Comparison of ENCODE assay signal across 22 cellular contexts in the genomic region with DNA sequence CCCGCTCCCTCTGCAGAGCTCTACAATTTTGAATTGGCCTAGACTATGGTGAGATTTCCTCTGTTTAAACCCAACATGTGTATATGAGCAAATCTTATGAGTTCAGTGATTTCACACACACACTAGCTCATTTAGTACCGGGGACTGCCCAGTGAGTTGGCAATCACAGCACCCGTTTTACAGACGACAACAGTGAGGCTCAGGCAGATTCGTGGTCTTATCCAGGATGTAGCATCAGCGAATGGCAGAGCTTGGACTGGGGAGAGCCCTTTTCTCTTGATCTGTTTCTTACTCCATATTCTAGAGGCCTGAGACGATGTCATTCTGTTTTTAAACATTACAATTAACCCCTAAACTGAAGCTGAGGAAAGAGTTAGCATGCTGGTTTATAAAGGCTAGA.
DNase-seq lines count a peak whose midpoint lies in the region; ATAC-seq, FAIRE-seq and TF ChIP-seq lines count a peak whose summit lies in the region.
"Had no signal": no experiment of that assay in that cellular context is flagged by ENCODE, and none has a peak within 500 bp of the region (broad histone marks: within the 10 kb centered on the region; RNA-seq: fewer than 3 reads in every experiment).

No MANE protein-coding gene starts in this region.

- whole genome bisulfite sequencing in GM12878 (ENCODE audit: insufficient coverage, insufficient replicate concordance, low lambda C conversion rate, missing lambda C conversion rate), result 49% methylated on average over 7 of the region's 7 CpGs
- 91% methylated on average over 7 of the region's 7 CpGs for WGBS in esophagus muscularis mucosa

- SMC1A ChIA-PET in GM12878 (lab: Charles Lee; ENCODE audit: uncharacterized antibody, unreplicated experiment), result no interaction called here

- H4K20me1 ChIP-seq in DND-41 (ENCODE audit: insufficient read depth, low read length), result no peaks in the 10 kb centered on the region
- H4K20me1 ChIP-seq in GM12878 (ENCODE audit: control insufficient read depth, insufficient read depth), result no peaks in the 10 kb centered on the region

- DNase-seq in activated CD4-positive, alpha-beta T cell treated with anti-CD3 and anti-CD28 coated beads, Interleukin-2, amount 10 ng/mL, durations not matched to agents 24 days and 14 days, result no peak
- no peak for DNase-seq in activated CD4-positive, alpha-beta T cell treated with anti-CD3 and anti-CD28 coated beads, Interleukin-2, amount 50 U/mL, for 48 hours
- DNase-seq in DND-41, result peak; percentile 8
- no peak for DNase-seq in T-helper 17 cell
- no peak for DNase-seq in GM12878 (ENCODE audit: low read depth, low spot score)
- DNase-seq in esophagus muscularis mucosa (ENCODE audit: extremely low spot score), result no peak
- DNase-seq in left ventricle myocardium superior, result no peak
- DNase-seq: 8988T; activated gamma-delta T cell treated with Interleukin-2 at 50 U/mL for 16 hours; effector CD8-positive, alpha-beta T cell; H7; KBM-7; kidney glomerular epithelial cell; mammary epithelial cell; MV-4-11; NCI-H187; NCI-H345; occipital lobe had no signal

- CTCF ChIA-PET in GM12878 (lab: Yijun Ruan, JAX), result interaction anchor here (0.6 to 1.7 kb wide), 2 partner anchors 19 to 1241 kb away, joined by 4 to 7 read pairs; no protein-coding TSS in a partner anchor

- peak overlapping the region; percentile 26 for H3K27ac Mint-ChIP-seq in activated CD4-positive, alpha-beta T cell treated with anti-CD3 and anti-CD28 coated beads, Interleukin-2, amount 10 ng/mL, durations not matched to agents 24 days and 14 days
- H3K27ac Mint-ChIP-seq in T-helper 17 cell, result peak overlapping the region; percentile 83

- H3K79me2 ChIP-seq in DND-41 (ENCODE audit: insufficient read depth, low read length) (no peaks in the 10 kb centered on the region), GM12878 (ENCODE audit: control insufficient read depth, insufficient read depth, low read length) (no peaks in the 10 kb centered on the region)

- no peak overlapping the region for H2AFZ ChIP-seq in DND-41 (ENCODE audit: low read depth, low read length)
- H2AFZ ChIP-seq in GM12878 (ENCODE audit: control insufficient read depth, low read depth, low read length), result no peak overlapping the region

- H3K27ac ChIP-seq in DND-41 (ENCODE audit: low read length), result peak overlapping the region; percentile 72
- H3K27ac ChIP-seq in GM12878 (ENCODE audit: control insufficient read depth, insufficient read depth), result peak overlapping the region; percentile 40; the same call in 1 of the 2 replicates
- H3K27ac ChIP-seq in esophagus muscularis mucosa (replicated peaks in 1 of 4), result no peak overlapping the region
- H3K27ac ChIP-seq: suprapubic skin, vagina had no signal

- in situ Hi-C loops in GM12878 (cut with MboI), result no loop called here

- H3K36me3 ChIP-seq in DND-41 (ENCODE audit: insufficient read depth, low read length) (no peaks in the 10 kb centered on the region), GM12878 (ENCODE audit: control insufficient read depth in 2 of 2, insufficient read depth in 2 of 2, low read length in 1 of 2) (no peaks in the 10 kb centered on the region), esophagus muscularis mucosa (no peaks in the 10 kb centered on the region)
- H3K36me3 ChIP-seq: suprapubic skin, vagina had no signal

- intact Hi-C loops in activated CD4-positive, alpha-beta T cell treated with anti-CD3 and anti-CD28 coated beads, Interleukin-2, amount 10 ng/mL, durations not matched to agents 24 days and 14 days (cut with micrococcal nuclease), result loop anchor here (5.0 kb wide), 1 partner anchor 436 kb away; no protein-coding TSS in a partner anchor
- intact Hi-C loops in GM12878 (cut with micrococcal nuclease; ENCODE audit: unreplicated experiment) (no loop called here), esophagus muscularis mucosa (cut with DNase I) (no loop called here), left ventricle myocardium superior (cut with micrococcal nuclease) (no loop called here)

- no TSS peak for BruUV-seq in GM12878 (replicated peaks; lab: Mats Ljungman, UMichigan)

- FAIRE-seq in GM12878 (lab: Jason Lieb, UNC), result no peak
- FAIRE-seq: G401.6 had no signal

- ATAC-seq in DND-41 (ENCODE audit: insufficient read depth, low read depth) (no peak), T-helper 17 cell (no peak), GM12878 (no peak), HG03521 (IDR thresholded peaks at IDR 0.05; ENCODE audit: unreplicated experiment) (no peak), left ventricle myocardium superior (no peak)

- H3K9ac ChIP-seq in DND-41 (ENCODE audit: low read depth, low read length) (no peak overlapping the region; the same call in 1 of the 2 replicates), GM12878 (ENCODE audit: control insufficient read depth, insufficient read depth, low read length) (no peak overlapping the region)

- H3K36me3 Mint-ChIP-seq in activated CD4-positive, alpha-beta T cell treated with anti-CD3 and anti-CD28 coated beads, Interleukin-2, amount 10 ng/mL, durations not matched to agents 24 days and 14 days (ENCODE audit: low read depth), result peaks cover 6% of the 10 kb centered on the region
- no peaks in the 10 kb centered on the region for H3K36me3 Mint-ChIP-seq in T-helper 17 cell (ENCODE audit: low read depth)

- TF ChIP-seq POLR2A in GM12878 (IDR thresholded peaks at IDR 0.05; ENCODE audit: low read depth, low read length) (no peak), esophagus muscularis mucosa (IDR thresholded peaks at IDR 0.05; ENCODE audit: low read depth) (no peak)

- H3K4me3 Mint-ChIP-seq in activated CD4-positive, alpha-beta T cell treated with anti-CD3 and anti-CD28 coated beads, Interleukin-2, amount 10 ng/mL, durations not matched to agents 24 days and 14 days, result no peak overlapping the region
- H3K4me3 Mint-ChIP-seq in T-helper 17 cell, result no peak overlapping the region

- H3K9me3 ChIP-seq in DND-41 (ENCODE audit: insufficient read depth, low read length, severe bottlenecking), result no peaks in the 10 kb centered on the region
- no peaks in the 10 kb centered on the region for H3K9me3 ChIP-seq in T-helper 17 cell (ENCODE audit: control insufficient read depth, low read length, poor library complexity, severe bottlenecking)
- no peaks in the 10 kb centered on the region for H3K9me3 ChIP-seq in GM12878 (replicated peaks; ENCODE audit: control insufficient read depth, insufficient read depth, low read length)
- H3K9me3 ChIP-seq in esophagus muscularis mucosa, result peaks cover 0 to 8% (median 3%) of the 10 kb centered on the region in 4 donors
- H3K9me3 ChIP-seq: suprapubic skin, vagina had no signal

- H3K9me3 Mint-ChIP-seq in activated CD4-positive, alpha-beta T cell treated with anti-CD3 and anti-CD28 coated beads, Interleukin-2, amount 10 ng/mL, durations not matched to agents 24 days and 14 days, result peaks cover 11% of the 10 kb centered on the region

- H3K4me2 ChIP-seq in DND-41 (ENCODE audit: insufficient read depth, low read length) (peak overlapping the region; percentile 52), GM12878 (ENCODE audit: control insufficient read depth, insufficient read depth) (no peak overlapping the region)

- TF ChIP-seq EP300 in GM12878 (IDR thresholded peaks at IDR 0.05; ENCODE audit: borderline replicate concordance in 1 of 2, control insufficient read depth in 1 of 2, low read depth in 2 of 2, low read length in 2 of 2) (no peak), esophagus muscularis mucosa (IDR thresholded peaks at IDR 0.05) (no peak)

- TF ChIP-seq RAD21 in GM12878 (IDR thresholded peaks at IDR 0.05; ENCODE audit: insufficient read depth, low read depth, low read length), result no peak

- H3K4me1 Mint-ChIP-seq in activated CD4-positive, alpha-beta T cell treated with anti-CD3 and anti-CD28 coated beads, Interleukin-2, amount 10 ng/mL, durations not matched to agents 24 days and 14 days, result peaks cover 23% of the 10 kb centered on the region
- peaks cover 13% of the 10 kb centered on the region for H3K4me1 Mint-ChIP-seq in T-helper 17 cell

- TF ChIP-seq CTCF in DND-41 (IDR thresholded peaks at IDR 0.05; ENCODE audit: borderline replicate concordance, extremely low read depth, low read length, poor library complexity, severe bottlenecking) (no peak), GM12878 (IDR thresholded peaks at IDR 0.05 in 2 of 3, conservative IDR thresholded peaks at IDR 0.05 in 1 of 3; ENCODE audit: control insufficient read depth in 2 of 3, extremely low read depth in 1 of 3, insufficient read depth in 1 of 3, low read depth in 3 of 3, low read length in 3 of 3) (no peak), esophagus muscularis mucosa (IDR thresholded peaks at IDR 0.05) (no peak)

- no peaks in the 10 kb centered on the region for H3K27me3 ChIP-seq in DND-41 (ENCODE audit: insufficient read depth, low read length, poor library complexity)
- H3K27me3 ChIP-seq in GM12878 (replicated peaks in 1 of 2; ENCODE audit: control insufficient read depth in 2 of 2, insufficient read depth in 2 of 2, low read length in 1 of 2), result no peaks in the 10 kb centered on the region
- H3K27me3 ChIP-seq in esophagus muscularis mucosa, result no peaks in the 10 kb centered on the region
- H3K27me3 ChIP-seq: suprapubic skin, vagina had no signal

- H3K4me3 ChIP-seq in DND-41 (ENCODE audit: low read depth in 1 of 2, low read length in 2 of 2) (peak overlapping the region in 1 of 2 experiments; percentile 34; a peak in 1 of 4 replicates), GM12878 (no peak overlapping the region), esophagus muscularis mucosa (no peak overlapping the region)
- H3K4me3 ChIP-seq: suprapubic skin, vagina had no signal

- RAD21 ChIA-PET in GM12878 (lab: Charles Lee; ENCODE audit: unreplicated experiment), result no interaction called here

- POLR2A ChIA-PET in GM12878 (lab: Charles Lee), result no interaction called here

- peaks cover 1% of the 10 kb centered on the region for H3K27me3 Mint-ChIP-seq in activated CD4-positive, alpha-beta T cell treated with anti-CD3 and anti-CD28 coated beads, Interleukin-2, amount 10 ng/mL, durations not matched to agents 24 days and 14 days
- peaks cover 2% of the 10 kb centered on the region for H3K27me3 Mint-ChIP-seq in T-helper 17 cell

- H3K4me1 ChIP-seq in DND-41 (ENCODE audit: insufficient read depth, low read length) (peaks cover 22% of the 10 kb centered on the region), GM12878 (ENCODE audit: control insufficient read depth, insufficient read depth, low read length) (peaks cover 11% of the 10 kb centered on the region; the same call in 1 of the 2 replicates), esophagus muscularis mucosa (no peaks in the 10 kb centered on the region)

TF ChIP-seq in GM12878, 131 proteins besides CTCF, POLR2A, EP300 and RAD21 (continues in another document):
- TF ChIP-seq CHD2 (IDR thresholded peaks at IDR 0.05; ENCODE audit: borderline replicate concordance, low read depth, low read length) (no peak), ZNF274 (IDR thresholded peaks at IDR 0.05; ENCODE audit: insufficient read depth, insufficient read length) (no peak), SIN3A (IDR thresholded peaks at IDR 0.05; ENCODE audit: low read depth, low read length) (no peak), GABPA (IDR thresholded peaks at IDR 0.05; ENCODE audit: low read depth) (no peak), YBX1 (IDR thresholded peaks at IDR 0.05) (no peak), BACH1 (IDR thresholded peaks at IDR 0.05; ENCODE audit: borderline replicate concordance) (no peak)

Comparison
In these comparisons a context has a peak if more than half of its experiments do, and no peak if none do; other contexts are left out.
1. H3K27ac ChIP-seq: peak in DND-41 (single experiment) and GM12878 (single experiment); none in esophagus muscularis mucosa (0 of 4).